8 cellular contexts compared by ENCODE assay signal in the genomic region with DNA sequence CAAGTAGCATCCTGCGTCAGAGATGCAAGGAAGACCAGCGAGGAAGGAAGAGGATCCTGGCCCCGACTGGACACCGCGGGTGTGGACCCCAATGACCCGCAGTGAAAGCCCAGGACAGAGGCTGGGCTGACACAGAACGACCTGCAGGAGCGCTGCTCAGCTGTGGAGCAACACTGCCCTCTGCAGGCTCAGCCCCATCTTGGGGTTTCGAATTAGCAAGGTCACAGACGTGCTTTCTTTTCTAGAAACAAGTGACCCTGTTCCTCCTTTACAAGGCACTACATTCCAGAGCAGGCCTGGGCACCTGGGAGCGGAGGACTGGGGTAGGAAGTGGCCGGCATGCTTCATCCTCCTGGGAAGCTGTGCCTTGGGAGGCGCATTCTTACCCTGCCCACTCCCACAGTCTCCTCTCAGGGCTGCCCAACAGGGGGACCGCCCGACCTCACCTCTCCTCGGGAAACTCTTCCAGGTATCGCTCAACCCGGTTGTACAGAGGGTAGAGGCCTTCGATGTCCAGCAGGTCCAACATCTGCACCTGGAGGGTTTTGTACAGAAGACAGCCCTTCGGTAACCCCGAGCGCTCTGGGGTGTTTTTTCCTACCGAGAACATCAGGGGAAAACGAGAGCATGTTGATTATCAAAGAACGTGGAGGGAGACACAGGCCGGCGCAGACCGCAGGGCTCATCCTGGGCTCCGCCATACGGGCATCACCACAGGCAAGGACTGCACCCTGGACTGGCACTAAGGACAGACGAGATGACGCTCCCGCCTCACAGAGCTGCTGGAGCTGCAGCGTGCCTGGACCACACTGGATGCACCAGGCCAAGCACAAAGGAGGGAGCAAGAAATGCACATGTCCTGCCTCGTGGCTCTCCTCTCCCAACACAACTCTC. TPM values are rescaled to one million over a fixed set of nuclear protein-coding genes. Genes with fewer than 3 reads are reported as not detected.
DNase-seq lines count a peak whose midpoint lies in the region; ATAC-seq lines count a peak whose summit lies in the region.

No MANE protein-coding gene starts in this region.

- H3K4me1 Mint-ChIP-seq in naive thymus-derived CD8-positive, alpha-beta T cell: peaks cover 0 to 4% (median 0%) of the 10 kb centered on the region in 4 donors

- DNase-seq in DMS153 (lab: John Stamatoyannopoulos, UW) (peak; percentile 6), OCI-M1 (lab: John Stamatoyannopoulos, UW) (peak; percentile 77), fibroblast of gingiva (ENCODE audit: low read depth) (peak; percentile 69)
- peak; percentile 68 for DNase-seq in activated T-cell treated with anti-CD3 and anti-CD28 coated beads, Interleukin-2, amount 50 U/mL, for 1 hour
- peak in 9 of 10 donors; percentile 24 to 55 (median 40) for DNase-seq in naive thymus-derived CD8-positive, alpha-beta T cell
- DNase-seq in stimulated activated naive CD8-positive, alpha-beta T cell treated with anti-CD3 and anti-CD28 coated beads, Interleukin-15, Interleukin-2, amounts not matched to agents 100 U/mL and 50 U/mL, for 24 hours: peak; percentile 77

- H3K27me3 Mint-ChIP-seq in naive thymus-derived CD8-positive, alpha-beta T cell: no peaks in the 10 kb centered on the region

- H3K36me3 Mint-ChIP-seq in naive thymus-derived CD8-positive, alpha-beta T cell: peaks cover 7 to 89% (median 20%) of the 10 kb centered on the region in 3 donors

- no peaks in the 10 kb centered on the region for H3K9me3 Mint-ChIP-seq in naive thymus-derived CD8-positive, alpha-beta T cell

- peak; percentile 58 for ATAC-seq in HG03066 (IDR thresholded peaks at IDR 0.05; ENCODE audit: low read depth, unreplicated experiment)
- ATAC-seq in naive thymus-derived CD8-positive, alpha-beta T cell: peak; percentile 68 to 79
- ATAC-seq in stimulated activated naive CD8-positive, alpha-beta T cell treated with anti-CD3 and anti-CD28 coated beads, Interleukin-15, Interleukin-2, amounts not matched to agents 100 U/mL and 50 U/mL, for 24 hours: no peak
- ATAC-seq in HG02840 (IDR thresholded peaks at IDR 0.05; ENCODE audit: low FRiP score, unreplicated experiment): no peak

- no peak overlapping the region for H3K27ac Mint-ChIP-seq in naive thymus-derived CD8-positive, alpha-beta T cell

- POLR2A ChIA-PET in naive thymus-derived CD8-positive, alpha-beta T cell (lab: Charles Lee): interaction anchor here (0.6 kb wide), 1 partner anchor 1082 kb away, joined by 5 read pairs; no protein-coding TSS in a partner anchor

- no peak overlapping the region for H3K4me3 Mint-ChIP-seq in naive thymus-derived CD8-positive, alpha-beta T cell

RNA-seq across cellular contexts. Expression of a gene that starts 35.0 kb away (rescaled TPM):
- 1 to 10 TPM; 8.6 to 9.3 TPM for total RNA-seq in naive thymus-derived CD8-positive, alpha-beta T cell
- polyA plus RNA-seq in naive thymus-derived CD8-positive, alpha-beta T cell: 1 to 10 TPM; 4.4 to 8.5 (median 5.1) TPM

Comparison
In these comparisons a context has a peak if more than half of its experiments do, and no peak if none do; other contexts are left out.
1. DNase-seq: peak in every context shown above with its lines; median percentile 77 in OCI-M1; 77 in stimulated activated naive CD8-positive, alpha-beta T cell treated with anti-CD3 and anti-CD28 coated beads, Interleukin-15, Interleukin-2, amounts not matched to agents 100 U/mL and 50 U/mL, for 24 hours; 69 in fibroblast of gingiva; 68 in activated T-cell treated with anti-CD3 and anti-CD28 coated beads, Interleukin-2, amount 50 U/mL, for 1 hour; 40 in naive thymus-derived CD8-positive, alpha-beta T cell; 6 in DMS153.
2. ATAC-seq: peak in HG03066 (single experiment) and naive thymus-derived CD8-positive, alpha-beta T cell (2 of 2); none in stimulated activated naive CD8-positive, alpha-beta T cell treated with anti-CD3 and anti-CD28 coated beads, Interleukin-15, Interleukin-2, amounts not matched to agents 100 U/mL and 50 U/mL, for 24 hours (single experiment) and HG02840 (single experiment).